Comparison of ENCODE assay signal across 20 cellular contexts in genomic region chr17:4664230-4664629, GRCh38. TPM values are rescaled to one million over a fixed set of nuclear protein-coding genes. Genes with fewer than 3 reads are reported as not detected.
"Had no signal": no experiment of that assay in that cellular context is flagged by ENCODE, and none has a peak within 500 bp of the region (broad histone marks: within the 10 kb centered on the region; RNA-seq: fewer than 3 reads in every experiment).

No MANE protein-coding gene starts in this region.

- H3K4me1 ChIP-seq: left lung, pancreas, prostate gland, sigmoid colon, spleen, tibial nerve, uterus had no signal

- FAIRE-seq: kidney, pancreas, small intestine had no signal

- H3K27me3 ChIP-seq: pancreas, uterus had no signal

- H3K36me3 ChIP-seq: left lung, pancreas, prostate gland, sigmoid colon, spleen, tibial nerve, uterus had no signal

- H3K4me3 ChIP-seq: left lung, pancreas, prostate gland, sigmoid colon, spleen, tibial nerve, uterus had no signal

- H3K27ac ChIP-seq: left lung, pancreas, prostate gland, sigmoid colon, spleen, tibial nerve, uterus had no signal

- ATAC-seq: left lung; naive thymus-derived CD8-positive, alpha-beta T cell; pancreas; stimulated activated effector memory CD8-positive, alpha-beta T cell treated with anti-CD3 and anti-CD28 coated beads, Interleukin-12 subunit alpha, Interleukin-12 subunit beta, amount 100 ng/mL, for 72 hours had no signal

- DNase-seq: hippocampal formation; kidney; left lung; naive thymus-derived CD8-positive, alpha-beta T cell; nucleus accumbens; pancreas; retina; right cardiac atrium; sigmoid colon; spleen; stimulated activated CD4-positive, alpha-beta T cell treated with anti-CD3 and anti-CD28 coated beads, Interleukin-4, amount 100 ng/mL, for 24 hours; stimulated activated naive CD4-positive, alpha-beta T cell; substantia nigra; uterus had no signal

- H3K9me3 ChIP-seq: left lung, pancreas, prostate gland, sigmoid colon, spleen, tibial nerve, uterus had no signal

RNA-seq across cellular contexts. Expression of gene ALOX15, which starts 22.8 kb away (rescaled TPM):
- total RNA-seq: kidney, lung microvascular endothelial cell, osteoblast, pancreas, tibial nerve had no signal
- polyA plus RNA-seq: naive thymus-derived CD8-positive, alpha-beta T cell had no signal
